8 cellular contexts compared by ENCODE assay signal in the genomic region with DNA sequence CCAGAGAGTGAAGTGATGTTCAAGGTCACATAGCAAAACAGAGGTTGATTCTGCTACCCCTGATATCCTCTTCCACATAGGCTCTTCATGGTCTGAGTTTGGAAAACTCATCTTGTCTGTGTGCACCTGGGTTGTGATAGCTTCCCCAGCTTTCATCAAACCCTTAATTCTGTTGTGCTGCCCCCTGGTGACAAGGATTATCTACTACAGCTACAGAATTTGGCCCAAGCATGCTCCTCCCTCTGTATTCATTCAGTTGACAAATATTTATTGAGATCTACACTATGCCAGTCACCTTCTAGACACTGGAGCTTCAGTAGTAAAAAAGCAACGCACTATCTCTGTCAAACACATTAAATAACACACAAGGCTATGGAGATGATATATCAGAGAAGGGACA. TPM values are rescaled to one million over a fixed set of nuclear protein-coding genes. Genes with fewer than 3 reads are reported as not detected.
DNase-seq lines count a peak whose midpoint lies in the region; ATAC-seq, FAIRE-seq and TF ChIP-seq lines count a peak whose summit lies in the region.

No MANE protein-coding gene starts in this region.

- no peak overlapping the region for H3K27ac ChIP-seq in prostate gland

- H3K27me3 ChIP-seq in prostate gland (replicated peaks; ENCODE audit: insufficient read depth): no peaks in the 10 kb centered on the region

- no peaks in the 10 kb centered on the region for H3K36me3 ChIP-seq in prostate gland

- FAIRE-seq in RCC 7860 (lab: Jason Lieb, UNC): peak; percentile 24

- H3K4me1 ChIP-seq in prostate gland (replicated peaks): no peaks in the 10 kb centered on the region

- no peak for TF ChIP-seq POLR2A in prostate gland (IDR thresholded peaks at IDR 0.05)

- intact Hi-C loops in prostate gland (cut with DNase I): loop anchor here (2.0 kb wide), 1 partner anchor 109 kb away; no protein-coding TSS in a partner anchor

- DNase-seq in GM10248 (ENCODE audit: extremely low spot score) (peak; percentile 67), RCC 7860 (ENCODE audit: low spot score) (no peak), glomerular visceral epithelial cell (ENCODE audit: extremely low spot score) (peak; percentile 63), prostate gland (ENCODE audit: low spot score) (peak; percentile 64)
- DNase-seq in Jurkat, Clone E6-1 (ENCODE audit: low read depth, low spot score): peak; percentile 41
- DNase-seq in activated gamma-delta T cell treated with anti-CD3 and anti-CD28 coated beads, Interleukin-2, amount 50 U/mL, for 16 hours (ENCODE audit: low read depth): peak; percentile 28

- peak; percentile 96 for ATAC-seq in GM21619 (IDR thresholded peaks at IDR 0.05; ENCODE audit: unreplicated experiment)
- no peak for ATAC-seq in GM21529 (IDR thresholded peaks at IDR 0.05; ENCODE audit: unreplicated experiment)

- H3K4me3 ChIP-seq in Jurkat, Clone E6-1 (ENCODE audit: low read length): no peak overlapping the region
- no peak overlapping the region for H3K4me3 ChIP-seq in prostate gland

- POLR2A ChIA-PET in GM10248 (lab: Yijun Ruan, JAX): no interaction called here

- WGBS in prostate gland: 3% methylated on average over 1 of the region's 1 CpG

- H3K9me3 ChIP-seq in prostate gland: no peaks in the 10 kb centered on the region

- TF ChIP-seq CTCF in GM10248 (IDR thresholded peaks at IDR 0.05; ENCODE audit: control extremely low read depth, extremely low read depth, low read depth, missing control alignments) (peak; percentile 70), prostate gland (IDR thresholded peaks at IDR 0.05) (peak; percentile 49 to 77 (median 71))

- CTCF ChIA-PET in GM10248 (lab: Yijun Ruan, JAX): interaction anchor here (0.6 to 2.7 kb wide), 32 partner anchors 9 to 351 kb away, joined by 3 to 90 read pairs (median 5); partner anchors contain the start of gene SMPDL3A

RNA-seq across cellular contexts. Expression of gene SMPDL3A, which starts 50.4 kb away (rescaled TPM):
- polyA plus RNA-seq in Jurkat, Clone E6-1 (2012; ENCODE audit: insufficient read depth, insufficient read length): 0.49 TPM
- 10 to 100 TPM in 1 of 2 donors, 1 to 10 TPM in 1; 7.6 to 30.7 TPM for total RNA-seq in prostate gland

RNA-seq across cellular contexts. Expression of gene FABP7, which starts 60.0 kb away (rescaled TPM):
- polyA plus RNA-seq in Jurkat, Clone E6-1 (2012; ENCODE audit: insufficient read depth, insufficient read length): not detected
- not detected for total RNA-seq in prostate gland
